In the genomic region with DNA sequence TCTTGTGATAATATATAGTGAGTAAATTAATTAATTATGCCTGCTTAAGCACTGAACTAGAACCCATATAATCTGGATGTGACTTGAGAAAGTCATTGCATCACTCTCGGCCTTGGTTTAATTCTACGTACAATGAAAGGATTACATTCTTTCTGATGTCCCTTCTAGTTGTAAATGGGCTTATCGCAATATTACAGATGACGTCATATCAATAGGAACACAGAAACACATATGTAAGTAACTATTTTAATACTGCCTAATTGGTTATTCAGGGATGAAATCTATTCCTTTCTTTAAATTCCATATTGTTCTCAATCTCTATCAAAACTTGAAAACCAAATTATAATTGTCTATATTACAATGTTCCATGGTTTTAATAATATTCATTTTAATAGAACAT, we compare ENCODE assay signal across 8 cellular contexts.
"Had no signal": no experiment of that assay in that cellular context is flagged by ENCODE, and none has a peak within 500 bp of the region (broad histone marks: within the 10 kb centered on the region; RNA-seq: fewer than 3 reads in every experiment).

No MANE protein-coding gene starts in this region.

- ATAC-seq: GM23338 had no signal

- H3K4me2 ChIP-seq: GM23338 had no signal

- DNase-seq: H9, HCEC 1CT, HFFc6, KG1 had no signal

- H3K4me3 ChIP-seq: GM23338 had no signal

- H2AFZ ChIP-seq: GM23338 had no signal

- FAIRE-seq: H1, H54, HTR-8/SVneo had no signal
